19 cellular contexts compared by ENCODE assay signal in the genomic region with DNA sequence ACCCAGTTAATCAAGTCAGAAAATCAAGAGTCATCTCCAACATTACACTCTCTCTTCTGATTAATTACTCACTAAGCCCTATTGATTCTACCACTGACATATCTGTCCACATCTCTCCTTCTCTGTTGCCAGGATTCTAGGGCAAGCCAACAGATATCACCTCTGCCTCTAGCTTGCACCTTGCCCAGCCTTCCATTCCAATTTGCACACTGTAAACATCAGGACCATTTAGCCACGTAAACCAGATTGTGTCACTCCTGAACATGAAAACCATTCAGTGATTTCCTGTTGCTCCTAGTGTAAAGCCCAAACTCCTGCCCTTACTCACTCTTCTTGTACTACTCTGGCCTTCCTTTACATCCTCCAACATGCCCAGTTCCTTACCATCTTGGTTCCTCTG.
DNase-seq lines count a peak whose midpoint lies in the region; ATAC-seq, FAIRE-seq and TF ChIP-seq lines count a peak whose summit lies in the region.
"Had no signal": no experiment of that assay in that cellular context is flagged by ENCODE, and none has a peak within 500 bp of the region (broad histone marks: within the 10 kb centered on the region; RNA-seq: fewer than 3 reads in every experiment).

No MANE protein-coding gene starts in this region.

- TF ChIP-seq CTCF in liver (IDR thresholded peaks at IDR 0.05; ENCODE audit: low read depth, low read length, missing input control) (no peak), HepG2 (CRISPR knock-in tag; IDR thresholded peaks at IDR 0.05) (no peak), neural crest cell (conservative IDR thresholded peaks at IDR 0.05) (no peak)

- peak overlapping the region; percentile 0 for H3K4me3 Mint-ChIP-seq in neural crest cell
- H3K4me3 Mint-ChIP-seq: CD8-positive, alpha-beta memory T cell; HFFc6 had no signal

- no peaks in the 10 kb centered on the region for H3K9me3 ChIP-seq in liver (ENCODE audit: control insufficient read depth in 4 of 4, low read length in 3 of 4)
- H3K9me3 ChIP-seq in HepG2 (ENCODE audit: low read length) = no peaks in the 10 kb centered on the region
- H3K9me3 ChIP-seq: BLaER1, Caco-2 had no signal

- no peaks in the 10 kb centered on the region for H3K9me3 Mint-ChIP-seq in neural crest cell
- H3K9me3 Mint-ChIP-seq: HFFc6 had no signal

- H3K27me3 Mint-ChIP-seq in neural crest cell (ENCODE audit: low read depth) = no peaks in the 10 kb centered on the region

- H3K4me1 ChIP-seq in liver (ENCODE audit: control insufficient read depth in 4 of 4, insufficient read depth in 4 of 4, low read length in 3 of 4) (peaks cover 0 to 6% (median 3%) of the 10 kb centered on the region in 4 donors), HepG2 (ENCODE audit: insufficient read depth, low read length) (no peaks in the 10 kb centered on the region)
- H3K4me1 ChIP-seq: BLaER1, Caco-2 had no signal

- H4K20me1 ChIP-seq in HepG2 (ENCODE audit: insufficient read depth, low read length) = no peaks in the 10 kb centered on the region
- H4K20me1 ChIP-seq: BLaER1 had no signal

- CTCF ChIA-PET in HepG2 (lab: Yijun Ruan, JAX; ENCODE audit: low intra/inter-chr PET ratio, low total read pairs) = no interaction called here

- POLR2A ChIA-PET in HepG2 (lab: Yijun Ruan, JAX) = no interaction called here

- no peak overlapping the region for H3K4me3 ChIP-seq in liver (ENCODE audit: low read depth in 1 of 3, low read length in 3 of 3)
- H3K4me3 ChIP-seq in HepG2 (replicated peaks in 1 of 3; ENCODE audit: insufficient read depth in 1 of 3, low read depth in 2 of 3, low read length in 3 of 3) = no peak overlapping the region
- H3K4me3 ChIP-seq: BLaER1 had no signal

- no peak overlapping the region for H3K4me2 ChIP-seq in HepG2 (ENCODE audit: low read depth, low read length)
- H3K4me2 ChIP-seq: BLaER1 had no signal

- TF ChIP-seq POLR2A in HepG2 (IDR thresholded peaks at IDR 0.05; ENCODE audit: insufficient read depth in 1 of 2, low read depth in 2 of 2, low read length in 2 of 2) = no peak

- ATAC-seq in HepG2 (no peak), left lobe of liver (peak; percentile 95), HG02678 (IDR thresholded peaks at IDR 0.05; ENCODE audit: unreplicated experiment) (no peak)

- H2AFZ ChIP-seq in HepG2 (ENCODE audit: low read length) = no peak overlapping the region

- H3K27ac Mint-ChIP-seq in neural crest cell (ENCODE audit: unreplicated experiment) = peak overlapping the region; percentile 81
- H3K27ac Mint-ChIP-seq: CD8-positive, alpha-beta memory T cell; HFFc6 had no signal

- in situ Hi-C loops in HepG2 (cut with HindIII; ENCODE audit: extremely low pct_ligation_motif_present, low pct_unique_long_range_greater_than_20kb) = no loop called here

- TF ChIP-seq EP300 in HepG2 (IDR thresholded peaks at IDR 0.05; ENCODE audit: low read depth in 2 of 2, low read length in 2 of 2) (no peak), HepG2 (CRISPR knock-in tag; IDR thresholded peaks at IDR 0.05; ENCODE audit: borderline replicate concordance) (no peak)

- peak; percentile 27 to 55 for TF ChIP-seq RAD21 in liver (IDR thresholded peaks at IDR 0.05)
- no peak for TF ChIP-seq RAD21 in HepG2 (CRISPR knock-in tag; IDR thresholded peaks at IDR 0.05)

- 23% methylated on average over 1 of the region's 1 CpG for WGBS in liver
- WGBS in HepG2 (ENCODE audit: low lambda C conversion rate) = 0% methylated on average over 1 of the region's 1 CpG

- no peak for FAIRE-seq in HepG2 (lab: Jason Lieb, UNC)
- FAIRE-seq: GM12892, GM19239 had no signal

- intact Hi-C loops in HepG2 (cut with micrococcal nuclease; ENCODE audit: unreplicated experiment) = loop anchor here (5.0 to 10.0 kb wide), 2 partner anchors 98 to 476 kb away; partner anchors contain the start of gene IL13RA2

- no TSS peak for BruUV-seq in HepG2 (replicated peaks; lab: Mats Ljungman, UMichigan)

- H3K27ac ChIP-seq in liver (ENCODE audit: low read depth in 1 of 2, low read length in 2 of 2) (peak overlapping the region in 1 of 2 donors; percentile 70), HepG2 (ENCODE audit: extremely low read length, insufficient read depth, low read length) (no peak overlapping the region)
- H3K27ac ChIP-seq: BLaER1 had no signal

- H3K9ac ChIP-seq in liver (ENCODE audit: low read depth in 1 of 2, low read length in 2 of 2) (no peak overlapping the region), HepG2 (ENCODE audit: insufficient read depth, low read depth, low read length) (no peak overlapping the region)
- H3K9ac ChIP-seq: BLaER1 had no signal

- no peaks in the 10 kb centered on the region for H3K36me3 Mint-ChIP-seq in neural crest cell (ENCODE audit: low read depth)
- H3K36me3 Mint-ChIP-seq: CD8-positive, alpha-beta memory T cell had no signal

- peaks cover 55% of the 10 kb centered on the region for H3K4me1 Mint-ChIP-seq in neural crest cell
- H3K4me1 Mint-ChIP-seq: CD8-positive, alpha-beta memory T cell had no signal

- no peak for DNase-seq in HepG2 (ENCODE audit: low spot score)
- DNase-seq in left lobe of liver (ENCODE audit: low spot score) = peak; percentile 55
- DNase-seq in neural crest cell (ENCODE audit: low read depth, low spot score) = no peak
- DNase-seq in SKM-1 (lab: John Stamatoyannopoulos, UW; ENCODE audit: unreplicated experiment) = no peak
- no peak for DNase-seq in NCI-H1694 treated with DMSO at 0.1 percent for 48 hours (lab: John Stamatoyannopoulos, UW)
- no peak for DNase-seq in effector CD8-positive, alpha-beta T cell (lab: John Stamatoyannopoulos, UW)
- DNase-seq: 8988T; AML-193; Caco-2; CD8-positive, alpha-beta memory T cell; DND-41; GDM1; HCEC 1CT; HFFc6 had no signal

- H3K27me3 ChIP-seq in liver (ENCODE audit: control insufficient read depth in 4 of 4, insufficient read depth in 4 of 4, low read length in 3 of 4) (peaks cover 0 to 3% (median 0%) of the 10 kb centered on the region in 4 donors), HepG2 (ENCODE audit: control insufficient read depth in 1 of 2, insufficient read depth in 2 of 2, low read length in 2 of 2) (no peaks in the 10 kb centered on the region)

- H3K36me3 ChIP-seq in liver (ENCODE audit: control insufficient read depth in 4 of 4, insufficient read depth in 3 of 4, low read depth in 1 of 4, low read length in 3 of 4) (no peaks in the 10 kb centered on the region), HepG2 (replicated peaks in 1 of 2; ENCODE audit: control insufficient read depth in 1 of 2, insufficient read depth in 2 of 2, low read length in 2 of 2) (no peaks in the 10 kb centered on the region)
- H3K36me3 ChIP-seq: BLaER1 had no signal

- H3K79me2 ChIP-seq in HepG2 (ENCODE audit: insufficient read depth, low read length) = no peaks in the 10 kb centered on the region

TF ChIP-seq in liver, 16 proteins besides CTCF, POLR2A, EP300 and RAD21 (continues in another document):
- TF ChIP-seq EGR1 (IDR thresholded peaks at IDR 0.05; ENCODE audit: low read depth in 2 of 2) (no peak), SP1 (IDR thresholded peaks at IDR 0.05) (peak; percentile 52)
- TF ChIP-seq, protein P1, sequence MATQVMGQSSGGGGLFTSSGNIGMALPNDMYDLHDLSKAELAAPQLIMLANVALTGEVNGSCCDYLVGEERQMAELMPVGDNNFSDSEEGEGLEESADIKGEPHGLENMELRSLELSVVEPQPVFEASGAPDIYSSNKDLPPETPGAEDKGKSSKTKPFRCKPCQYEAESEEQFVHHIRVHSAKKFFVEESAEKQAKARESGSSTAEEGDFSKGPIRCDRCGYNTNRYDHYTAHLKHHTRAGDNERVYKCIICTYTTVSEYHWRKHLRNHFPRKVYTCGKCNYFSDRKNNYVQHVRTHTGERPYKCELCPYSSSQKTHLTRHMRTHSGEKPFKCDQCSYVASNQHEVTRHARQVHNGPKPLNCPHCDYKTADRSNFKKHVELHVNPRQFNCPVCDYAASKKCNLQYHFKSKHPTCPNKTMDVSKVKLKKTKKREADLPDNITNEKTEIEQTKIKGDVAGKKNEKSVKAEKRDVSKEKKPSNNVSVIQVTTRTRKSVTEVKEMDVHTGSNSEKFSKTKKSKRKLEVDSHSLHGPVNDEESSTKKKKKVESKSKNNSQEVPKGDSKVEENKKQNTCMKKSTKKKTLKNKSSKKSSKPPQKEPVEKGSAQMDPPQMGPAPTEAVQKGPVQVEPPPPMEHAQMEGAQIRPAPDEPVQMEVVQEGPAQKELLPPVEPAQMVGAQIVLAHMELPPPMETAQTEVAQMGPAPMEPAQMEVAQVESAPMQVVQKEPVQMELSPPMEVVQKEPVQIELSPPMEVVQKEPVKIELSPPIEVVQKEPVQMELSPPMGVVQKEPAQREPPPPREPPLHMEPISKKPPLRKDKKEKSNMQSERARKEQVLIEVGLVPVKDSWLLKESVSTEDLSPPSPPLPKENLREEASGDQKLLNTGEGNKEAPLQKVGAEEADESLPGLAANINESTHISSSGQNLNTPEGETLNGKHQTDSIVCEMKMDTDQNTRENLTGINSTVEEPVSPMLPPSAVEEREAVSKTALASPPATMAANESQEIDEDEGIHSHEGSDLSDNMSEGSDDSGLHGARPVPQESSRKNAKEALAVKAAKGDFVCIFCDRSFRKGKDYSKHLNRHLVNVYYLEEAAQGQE (IDR thresholded peaks at IDR 0.05) = peak; percentile 38

TF ChIP-seq in HepG2, 621 proteins besides CTCF, POLR2A, EP300 and RAD21:
- TF ChIP-seq HOXA5 (CRISPR knock-in tag; IDR thresholded peaks at IDR 0.05) = no peak
- no peak for TF ChIP-seq AHR (CRISPR knock-in tag; IDR thresholded peaks at IDR 0.05)
- TF ChIP-seq TP53 (CRISPR knock-in tag; conservative IDR thresholded peaks at IDR 0.05) = no peak
- TF ChIP-seq ZSCAN31 (CRISPR knock-in tag; IDR thresholded peaks at IDR 0.05; ENCODE audit: low read depth) = no peak
- no peak for TF ChIP-seq ATM (IDR thresholded peaks at IDR 0.05; ENCODE audit: borderline replicate concordance)
- no peak for TF ChIP-seq ZNF558 (CRISPR knock-in tag; IDR thresholded peaks at IDR 0.05; ENCODE audit: borderline replicate concordance)
- TF ChIP-seq ZNF660 (CRISPR knock-in tag; IDR thresholded peaks at IDR 0.05; ENCODE audit: borderline replicate concordance, low read depth) = no peak
- no peak for TF ChIP-seq KDM5A (IDR thresholded peaks at IDR 0.05; ENCODE audit: borderline replicate concordance, low read length)
- TF ChIP-seq AGO2 (optimal IDR thresholded peaks at IDR 0.05; ENCODE audit: low read depth, low read length) = no peak
TF ChIP-seq in HepG2: peak in this region for 0.
